ENCODE assay signal across 20 cellular contexts in genomic region chr2:44134848-44135247, GRCh38.
"Had no signal": no experiment of that assay in that cellular context is flagged by ENCODE, and none has a peak within 500 bp of the region (broad histone marks: within the 10 kb centered on the region; RNA-seq: fewer than 3 reads in every experiment).

No MANE protein-coding gene starts in this region.

- H3K27me3 Mint-ChIP-seq: activated naive CD4-positive, alpha-beta T cell treated with anti-CD3 and anti-CD28 coated beads, Interleukin-2, amount 50 U/mL, for 24 hours had no signal

- DNase-seq: activated CD4-positive, alpha-beta T cell treated with anti-CD3 and anti-CD28 coated beads for 4 hours; activated CD8-positive, alpha-beta T cell treated with anti-CD3 and anti-CD28 coated beads for 36 hours; activated effector memory CD4-positive, alpha-beta T cell treated with Interleukin-2 at 50 U/mL for 16 hours; activated T-cell treated with anti-CD3 and anti-CD28 coated beads, Interleukin-2, amount 50 U/mL, for 4 hours; body of pancreas; central memory CD4-positive, alpha-beta T cell; colonic mucosa; effector CD8-positive, alpha-beta T cell; head of caudate nucleus; left lung; mucosa of descending colon; naive thymus-derived CD4-positive, alpha-beta T cell; ovary; right lobe of liver; spleen; T-helper 17 cell; upper lobe of right lung had no signal

- H3K27me3 ChIP-seq: body of pancreas, colonic mucosa, left lung, ovary, right lobe of liver, spleen, suprapubic skin, upper lobe of right lung had no signal

- H3K27ac ChIP-seq: body of pancreas, colonic mucosa, left lung, ovary, right lobe of liver, spleen, suprapubic skin, upper lobe of right lung had no signal

- ATAC-seq: activated CD8-positive, alpha-beta T cell treated with anti-CD3 and anti-CD28 coated beads for 36 hours; activated T-cell treated with anti-CD3 and anti-CD28 coated beads, Interleukin-2, amount 50 U/mL, for 4 hours; body of pancreas; left lung; mucosa of descending colon; naive thymus-derived CD4-positive, alpha-beta T cell; right lobe of liver; T-helper 17 cell; upper lobe of right lung had no signal

- H3K4me3 Mint-ChIP-seq: activated CD8-positive, alpha-beta T cell treated with anti-CD3 and anti-CD28 coated beads for 36 hours; activated naive CD4-positive, alpha-beta T cell treated with anti-CD3 and anti-CD28 coated beads, Interleukin-2, amount 50 U/mL, for 24 hours; activated T-cell treated with anti-CD3 and anti-CD28 coated beads, Interleukin-2, amount 50 U/mL, for 4 hours; naive thymus-derived CD4-positive, alpha-beta T cell; stimulated activated naive CD8-positive, alpha-beta T cell treated with anti-CD3 and anti-CD28 coated beads, Interleukin-15, Interleukin-2, amounts not matched to agents 100 ng/mL and 50 ng/mL, for 24 hours; T-helper 17 cell had no signal

- H3K4me3 ChIP-seq: body of pancreas, colonic mucosa, left lung, mucosa of descending colon, ovary, right lobe of liver, spleen, suprapubic skin, upper lobe of right lung had no signal

- H3K4me1 ChIP-seq: body of pancreas, colonic mucosa, right lobe of liver, spleen, suprapubic skin, upper lobe of right lung had no signal

- H3K4me1 Mint-ChIP-seq: T-helper 17 cell had no signal

- H3K27ac Mint-ChIP-seq: activated CD8-positive, alpha-beta T cell treated with anti-CD3 and anti-CD28 coated beads for 36 hours; activated naive CD4-positive, alpha-beta T cell treated with anti-CD3 and anti-CD28 coated beads, Interleukin-2, amount 50 U/mL, for 24 hours; naive thymus-derived CD4-positive, alpha-beta T cell; stimulated activated naive CD8-positive, alpha-beta T cell treated with anti-CD3 and anti-CD28 coated beads, Interleukin-15, Interleukin-2, amounts not matched to agents 100 ng/mL and 50 ng/mL, for 24 hours; T-helper 17 cell had no signal

- H3K36me3 ChIP-seq: colonic mucosa, left lung, ovary, right lobe of liver, spleen, suprapubic skin, upper lobe of right lung had no signal

- H3K9me3 ChIP-seq: body of pancreas, colonic mucosa, left lung, mucosa of descending colon, ovary, right lobe of liver, suprapubic skin, upper lobe of right lung had no signal
